10 cellular contexts compared by ENCODE assay signal in genomic region chr7:116630357-116630756, GRCh38. TPM values are rescaled to one million over a fixed set of nuclear protein-coding genes. Genes with fewer than 3 reads are reported as not detected.
DNase-seq lines count a peak whose midpoint lies in the region; ATAC-seq, FAIRE-seq and TF ChIP-seq lines count a peak whose summit lies in the region.
"Had no signal": no experiment of that assay in that cellular context is flagged by ENCODE, and none has a peak within 500 bp of the region (broad histone marks: within the 10 kb centered on the region; RNA-seq: fewer than 3 reads in every experiment).

No MANE protein-coding gene starts in this region.

- intact Hi-C loops in HepG2 (cut with micrococcal nuclease; ENCODE audit: unreplicated experiment), result no loop called here

- H3K4me3 ChIP-seq in HepG2 (replicated peaks in 1 of 3; ENCODE audit: insufficient read depth in 1 of 3, low read depth in 2 of 3, low read length in 3 of 3) (peak overlapping the region in 2 of 3 experiments; percentile 5 to 15; a peak in 1 of 6 replicates), MG63 (no peak overlapping the region)

- H3K9ac ChIP-seq in HepG2 (ENCODE audit: insufficient read depth, low read depth, low read length), result no peak overlapping the region

- H3K27ac ChIP-seq in HepG2 (ENCODE audit: extremely low read length, insufficient read depth, low read length) (no peak overlapping the region), substantia nigra (ENCODE audit: low read depth, low read length, poor library complexity, severe bottlenecking) (no peak overlapping the region)

- in situ Hi-C loops in HepG2 (cut with HindIII; ENCODE audit: extremely low pct_ligation_motif_present, low pct_unique_long_range_greater_than_20kb), result no loop called here

- no peaks in the 10 kb centered on the region for H4K20me1 ChIP-seq in HepG2 (ENCODE audit: insufficient read depth, low read length)

- TF ChIP-seq RAD21 in HepG2 (CRISPR knock-in tag; IDR thresholded peaks at IDR 0.05), result no peak

- no peak for TF ChIP-seq CTCF in HepG2 (CRISPR knock-in tag; IDR thresholded peaks at IDR 0.05)

- peak overlapping the region; percentile 71 for H3K4me2 ChIP-seq in HepG2 (ENCODE audit: low read depth, low read length)

- no peak for FAIRE-seq in HepG2 (lab: Jason Lieb, UNC)

- peak; percentile 98 for ATAC-seq in GM18519 (IDR thresholded peaks at IDR 0.05; ENCODE audit: low FRiP score, unreplicated experiment)
- ATAC-seq in GM21619 (IDR thresholded peaks at IDR 0.05; ENCODE audit: unreplicated experiment), result peak; percentile 91
- ATAC-seq in HG03457 (IDR thresholded peaks at IDR 0.05; ENCODE audit: unreplicated experiment), result peak; percentile 87
- ATAC-seq in HepG2, result peak; percentile 25

- no peaks in the 10 kb centered on the region for H3K79me2 ChIP-seq in HepG2 (ENCODE audit: insufficient read depth, low read length)

- no peak for TF ChIP-seq POLR2A in HepG2 (IDR thresholded peaks at IDR 0.05; ENCODE audit: insufficient read depth in 1 of 2, low read depth in 2 of 2, low read length in 2 of 2)

- no peak for TF ChIP-seq EP300 in HepG2 (IDR thresholded peaks at IDR 0.05; ENCODE audit: low read depth in 2 of 2, low read length in 2 of 2)
- TF ChIP-seq EP300 in HepG2 (CRISPR knock-in tag; IDR thresholded peaks at IDR 0.05; ENCODE audit: borderline replicate concordance), result no peak

- H3K4me1 ChIP-seq in HepG2 (ENCODE audit: insufficient read depth, low read length), result peaks cover 14% of the 10 kb centered on the region

- no peaks in the 10 kb centered on the region; a peak in 2 of 5 replicates for H3K27me3 ChIP-seq in HepG2 (ENCODE audit: control insufficient read depth in 1 of 2, insufficient read depth in 2 of 2, low read length in 2 of 2)
- H3K27me3 ChIP-seq in MG63, result no peaks in the 10 kb centered on the region

- no peak overlapping the region for H2AFZ ChIP-seq in HepG2 (ENCODE audit: low read length)

- POLR2A ChIA-PET in HepG2 (lab: Yijun Ruan, JAX), result no interaction called here

- no peaks in the 10 kb centered on the region for H3K36me3 ChIP-seq in HepG2 (replicated peaks in 1 of 2; ENCODE audit: control insufficient read depth in 1 of 2, insufficient read depth in 2 of 2, low read length in 2 of 2)
- no peaks in the 10 kb centered on the region for H3K36me3 ChIP-seq in MG63

- CTCF ChIA-PET in HepG2 (lab: Yijun Ruan, JAX; ENCODE audit: low intra/inter-chr PET ratio, low total read pairs), result no interaction called here

- WGBS in HepG2 (ENCODE audit: low lambda C conversion rate), result 4% methylated on average over 2 of the region's 2 CpGs

- DNase-seq in HepG2 (ENCODE audit: low spot score), result no peak
- no peak for DNase-seq in amniotic stem cell (lab: John Stamatoyannopoulos, UW)
- no peak for DNase-seq in DMS153 treated with DMSO at 0.1 percent for 48 hours (lab: John Stamatoyannopoulos, UW; ENCODE audit: unreplicated experiment)
- DNase-seq in MG63, result no peak
- no peak for DNase-seq in substantia nigra (lab: John Stamatoyannopoulos, UW)
- DNase-seq: GF-D8, NCI-H1694 treated with DMSO at 0.1 percent for 48 hours had no signal

- H3K9me3 ChIP-seq in HepG2 (ENCODE audit: low read length) (no peaks in the 10 kb centered on the region), MG63 (no peaks in the 10 kb centered on the region)

- no TSS peak for BruUV-seq in HepG2 (replicated peaks; lab: Mats Ljungman, UMichigan)

TF ChIP-seq in HepG2, 621 proteins besides CTCF, POLR2A, EP300 and RAD21:
- TF ChIP-seq ZNF629 (CRISPR knock-in tag; conservative IDR thresholded peaks at IDR 0.05), result peak; percentile 73
- no peak for TF ChIP-seq REXO4 (CRISPR knock-in tag; IDR thresholded peaks at IDR 0.05; ENCODE audit: borderline replicate concordance)

RNA-seq across cellular contexts. Expression of gene MET, which starts 41.6 kb away (rescaled TPM):
- total RNA-seq in HepG2 (2016; rRNA removed; fragmentation: Illumina TruSeq; extraction: Trizol), result 23.3 and 31.5 TPM in 2 replicates
- 6.7 and 9.1 TPM in 2 replicates for total RNA-seq in HepG2 (2016; cell fraction: cytosol; rRNA removed; fragmentation: Illumina TruSeq; extraction: Trizol; ENCODE audit: low read depth)
- total RNA-seq in HepG2 (2016; cell fraction: insoluble cytoplasmic fraction; rRNA removed; fragmentation: Illumina TruSeq; extraction: Trizol), result 22.2 and 30.9 TPM in 2 replicates
- 13.5 and 13.7 TPM in 2 replicates for total RNA-seq in HepG2 (2016; cell fraction: membrane; rRNA removed; fragmentation: Illumina TruSeq; extraction: Trizol)
- 41.6 and 49.0 TPM in 2 replicates for total RNA-seq in HepG2 (2016; cell fraction: nucleus; rRNA removed; fragmentation: Illumina TruSeq; extraction: Trizol)
- polyA plus RNA-seq in HepG2 (2011; rRNA removed), result 20.4 and 21.8 TPM in 2 replicates
- 12.9 and 19.5 TPM in 2 replicates for polyA plus RNA-seq in HepG2 (2011; cell fraction: cytosol; rRNA removed)
- polyA plus RNA-seq in HepG2 (2011; cell fraction: nucleus; rRNA removed), result 10.0 and 10.1 TPM in 2 replicates
- 29.8 and 37.6 TPM in 2 replicates for polyA plus RNA-seq in HepG2 (2012)
- polyA plus RNA-seq in HepG2 (2016; cell fraction: cytosol; fragmentation: Illumina TruSeq; extraction: Trizol; ENCODE audit: low read depth), result 1.00 and 1.2 TPM in 2 replicates
- polyA plus RNA-seq in HepG2 (2016; cell fraction: insoluble cytoplasmic fraction; fragmentation: Illumina TruSeq; extraction: Trizol; ENCODE audit: low read depth), result 12.2 TPM in 2 replicates
- 2.8 and 2.9 TPM in 2 replicates for polyA plus RNA-seq in HepG2 (2016; cell fraction: membrane; fragmentation: Illumina TruSeq; extraction: Trizol; ENCODE audit: low read depth)
- polyA plus RNA-seq in HepG2 (2016; cell fraction: nucleus; fragmentation: Illumina TruSeq; extraction: Trizol; ENCODE audit: insufficient read depth, low read depth), result 21.5 and 22.5 TPM in 2 replicates
- polyA minus RNA-seq in HepG2 (2011; rRNA and poly(A)+ RNA removed; ENCODE audit: low replicate concordance), result 90.9 and 232 TPM in 2 replicates
- 55.1 and 63.9 TPM in 2 replicates for polyA minus RNA-seq in HepG2 (2011; cell fraction: cytosol; rRNA and poly(A)+ RNA removed)
- polyA minus RNA-seq in HepG2 (2011; cell fraction: nucleus; rRNA and poly(A)+ RNA removed), result 75.3 and 92.4 TPM in 2 replicates
- 46.7 and 49.4 TPM in 2 replicates for total RNA-seq in MG63 (2014; rRNA removed; shearing (Covaris generic); ENCODE audit: low replicate concordance)

Comparison
In these comparisons a context has a peak if more than half of its experiments do, and no peak if none do; other contexts are left out.
1. ATAC-seq: peak in every context shown above with its lines; median percentile 98 in GM18519; 91 in GM21619; 87 in HG03457; 25 in HepG2.